In genomic region chr16:87778476-87778829, GRCh38 we compare ENCODE assay signal across 9 cellular contexts. TPM values are rescaled to one million over a fixed set of nuclear protein-coding genes. Genes with fewer than 3 reads are reported as not detected.
DNase-seq lines count a peak whose midpoint lies in the region; ATAC-seq and TF ChIP-seq lines count a peak whose summit lies in the region.
"Had no signal": no experiment of that assay in that cellular context is flagged by ENCODE, and none has a peak within 500 bp of the region (broad histone marks: within the 10 kb centered on the region; RNA-seq: fewer than 3 reads in every experiment).

No MANE protein-coding gene starts in this region.

- no TSS peak for BruUV-seq in IMR-90 (replicated peaks; lab: Mats Ljungman, UMichigan)

- no peak overlapping the region for H3K4me3 ChIP-seq in IMR-90 (ENCODE audit: insufficient read depth, low read depth, low read length)
- no peak overlapping the region for H3K4me3 ChIP-seq in mesodermal cell (ENCODE audit: extremely low read depth, insufficient read depth, low read length, poor library complexity, severe bottlenecking)
- H3K4me3 ChIP-seq: lung had no signal

- in situ Hi-C loops in IMR-90 (cut with MboI; ENCODE audit: low sequenced_read_pairs) = no loop called here

- peak overlapping the region; percentile 100 for H2AK5ac ChIP-seq in IMR-90 (ENCODE audit: low read depth, low read length)

- H3K4me1 Mint-ChIP-seq in activated naive CD8-positive, alpha-beta T cell (ENCODE audit: low read depth) = peaks cover 40% of the 10 kb centered on the region

- peak overlapping the region; percentile 94 for H3K27ac Mint-ChIP-seq in activated naive CD8-positive, alpha-beta T cell

- ATAC-seq in IMR-90 (ENCODE audit: low read depth) (no peak), HG02840 (IDR thresholded peaks at IDR 0.05; ENCODE audit: low FRiP score, unreplicated experiment) (no peak), GM18505 (IDR thresholded peaks at IDR 0.05; ENCODE audit: unreplicated experiment) (no peak)

- 100% methylated on average over 7 of the region's 13 CpGs; no CpG with 5 or more reads in 1 of the 2 experiments for WGBS in IMR-90 (ENCODE audit: extremely low coverage in 2 of 2, insufficient read length in 1 of 2), 2 experiments
- WGBS in mesodermal cell (ENCODE audit: insufficient coverage in 2 of 2), 2 experiments = 83 to 87% methylated on average over 11 to 12 of the region's 13 CpGs

- intact Hi-C loops in IMR-90 (cut with micrococcal nuclease) = loop anchor here (5.0 kb wide), 1 partner anchor 74 kb away; no protein-coding TSS in a partner anchor

- H3K9me3 Mint-ChIP-seq in activated naive CD8-positive, alpha-beta T cell (ENCODE audit: low read depth) = no peaks in the 10 kb centered on the region

- H2BK120ac ChIP-seq in IMR-90 (ENCODE audit: low read depth, low read length) = peak overlapping the region; percentile 100

- peak overlapping the region; percentile 99 for H2BK20ac ChIP-seq in IMR-90 (ENCODE audit: low read depth, low read length)

- H3K4me3 Mint-ChIP-seq in activated naive CD8-positive, alpha-beta T cell = peak overlapping the region; percentile 59

- H3K27ac ChIP-seq in C4-2B (peak overlapping the region; percentile 59), IMR-90 (ENCODE audit: insufficient read depth, low read length) (peak overlapping the region; percentile 88), mesodermal cell (ENCODE audit: low read depth, low read length, severe bottlenecking) (peak overlapping the region; percentile 95)

- no peaks in the 10 kb centered on the region for H3K36me3 Mint-ChIP-seq in activated naive CD8-positive, alpha-beta T cell

- H3K9me3 ChIP-seq in IMR-90 (ENCODE audit: control insufficient read depth, insufficient read depth, low read length) (no peaks in the 10 kb centered on the region), mesodermal cell (ENCODE audit: control insufficient read depth, low read length) (no peaks in the 10 kb centered on the region)

- no peaks in the 10 kb centered on the region for H3K27me3 ChIP-seq in IMR-90 (ENCODE audit: control insufficient read depth, insufficient read depth, low read length)

- H3K36me3 ChIP-seq in IMR-90 (ENCODE audit: control insufficient read depth, insufficient read depth, low read length) = no peaks in the 10 kb centered on the region
- H3K36me3 ChIP-seq in mesodermal cell (ENCODE audit: control insufficient read depth, insufficient read depth, low read length) = no peaks in the 10 kb centered on the region

- peak overlapping the region; percentile 94; the same call in 1 of the 2 replicates for H3K56ac ChIP-seq in IMR-90 (ENCODE audit: extremely low read depth, insufficient read depth, low read length)

- peak overlapping the region; percentile 100 for H3K4ac ChIP-seq in IMR-90 (ENCODE audit: low read depth, low read length)

- H3K14ac ChIP-seq in IMR-90 (replicated peaks; ENCODE audit: low read depth, low read length) = peak overlapping the region; percentile 97

- H4K8ac ChIP-seq in IMR-90 (ENCODE audit: low read depth in 2 of 2, low read length in 2 of 2) = peak overlapping the region; percentile 89 to 98

- peaks cover 4% of the 10 kb centered on the region for H3K9me1 ChIP-seq in IMR-90 (ENCODE audit: insufficient read depth, low read length)

- POLR2A ChIA-PET in IMR-90 (lab: Charles Lee; ENCODE audit: unreplicated experiment) = interaction anchor here (1.6 kb wide), 1 partner anchor 93 kb away, joined by 7 read pairs; no protein-coding TSS in a partner anchor

- H4K5ac ChIP-seq in IMR-90 (ENCODE audit: low read depth, low read length) = peak overlapping the region; percentile 80

- H2BK15ac ChIP-seq in IMR-90 (ENCODE audit: low read depth, low read length) = peak overlapping the region; percentile 77; the same call in 2 of the 3 replicates

- peak overlapping the region; percentile 47 for H3K9ac ChIP-seq in IMR-90 (ENCODE audit: low read depth, low read length)

- no peak for TF ChIP-seq RAD21 in IMR-90 (IDR thresholded peaks at IDR 0.05; ENCODE audit: low read length)

- 0 out of 4 replicates have a peak, but pooled peaks cover 0 to 4% of the 10 kb centered on the region in 2 experiments for H3K79me1 ChIP-seq in IMR-90 (ENCODE audit: low read depth in 1 of 2, low read length in 2 of 2)

- no peak overlapping the region for H3K4me2 ChIP-seq in IMR-90 (ENCODE audit: low read depth, low read length)

- CTCF ChIA-PET in IMR-90 (lab: Yijun Ruan, JAX) = interaction anchor here (0.6 to 4.0 kb wide), 20 partner anchors 12 to 232 kb away, joined by 3 to 56 read pairs (median 4); partner anchors contain the start of genes KLHDC4 and SLC7A5

- dilution Hi-C loops in IMR-90 (cut with HindIII; ENCODE audit: low sequenced_read_pairs, unreplicated experiment) = no loop called here

- peak overlapping the region; percentile 70; the same call in 1 of the 2 replicates for H3K18ac ChIP-seq in IMR-90 (ENCODE audit: low read depth, low read length)

- peak overlapping the region; percentile 57; the same call in 1 of the 2 replicates for H3K23ac ChIP-seq in IMR-90 (ENCODE audit: low read depth, low read length)

- peak overlapping the region; percentile 100 for H4K91ac ChIP-seq in IMR-90 (ENCODE audit: insufficient read depth, low read depth, low read length)

- TF ChIP-seq CTCF in C4-2B (conservative IDR thresholded peaks at IDR 0.05) = no peak
- no peak for TF ChIP-seq CTCF in IMR-90 (conservative IDR thresholded peaks at IDR 0.05; ENCODE audit: low read depth, low read length)

- H4K20me1 ChIP-seq in IMR-90 (ENCODE audit: insufficient read depth, low read length) = 0 out of 2 replicates have a peak, but pooled peaks cover 3% of the 10 kb centered on the region

- TF ChIP-seq POLR2A in IMR-90 (IDR thresholded peaks at IDR 0.05; ENCODE audit: low read depth, low read length) = no peak
- no peak for TF ChIP-seq POLR2A in GM18505 (IDR thresholded peaks at IDR 0.05; ENCODE audit: borderline replicate concordance, extremely low read depth, insufficient read depth, insufficient read length)

- H2BK5ac ChIP-seq in IMR-90 (ENCODE audit: low read depth, low read length, poor library complexity, severe bottlenecking) = peak overlapping the region; percentile 96

- DNase-seq in IMR-90 = no peak
- DNase-seq in superior temporal gyrus (ENCODE audit: extremely low spot score) = no peak
- DNase-seq in NCI-H2196 (lab: John Stamatoyannopoulos, UW; ENCODE audit: unreplicated experiment) = no peak

- H3K4me1 ChIP-seq in IMR-90 (ENCODE audit: control insufficient read depth, insufficient read depth, low read length) = peaks cover 9% of the 10 kb centered on the region
- H3K4me1 ChIP-seq in mesodermal cell (ENCODE audit: control insufficient read depth, insufficient read depth, low read length, poor library complexity, severe bottlenecking) = peaks cover 19% of the 10 kb centered on the region

- H3K27me3 Mint-ChIP-seq in activated naive CD8-positive, alpha-beta T cell = no peaks in the 10 kb centered on the region

- peak overlapping the region; percentile 87 for H2AFZ ChIP-seq in IMR-90 (replicated peaks; ENCODE audit: low read length, poor library complexity)

- H2AK9ac ChIP-seq in IMR-90 (replicated peaks; ENCODE audit: low read depth, low read length, poor library complexity) = peak overlapping the region; percentile 100

TF ChIP-seq in IMR-90, 13 proteins besides CTCF, POLR2A, EP300 and RAD21:
- TF ChIP-seq CEBPB (IDR thresholded peaks at IDR 0.05; ENCODE audit: low read depth, low read length) (no peak), MXI1 (IDR thresholded peaks at IDR 0.05; ENCODE audit: borderline replicate concordance, low read depth, low read length) (no peak), USF2 (IDR thresholded peaks at IDR 0.05; ENCODE audit: low read depth, low read length) (no peak), BHLHE40 (IDR thresholded peaks at IDR 0.05; ENCODE audit: low read depth, low read length) (no peak), MAFK (IDR thresholded peaks at IDR 0.05; ENCODE audit: low read depth, low read length) (no peak)

RNA-seq across cellular contexts. Expression of gene KLHDC4, which starts 12.7 kb away (rescaled TPM):
- total RNA-seq in IMR-90 (2012; rRNA removed) = 13.6 and 16.1 TPM in 2 replicates
- polyA plus RNA-seq in IMR-90 (2012; rRNA removed) = 19.0 and 22.9 TPM in 2 replicates
- polyA plus RNA-seq in IMR-90 (2012; cell fraction: cytosol; rRNA removed) = 19.5 and 22.2 TPM in 2 replicates
- polyA plus RNA-seq in IMR-90 (2012; cell fraction: nucleus; rRNA removed; ENCODE audit: low replicate concordance) = 70.1 and 93.8 TPM in 2 replicates
- polyA plus RNA-seq in mesodermal cell (2013, experiment 1 of 2) = 15.7 TPM
- polyA plus RNA-seq in mesodermal cell (2013, experiment 2 of 2) = 18.2 TPM
